ENCODE assay signal across 11 cellular contexts in the genomic region with DNA sequence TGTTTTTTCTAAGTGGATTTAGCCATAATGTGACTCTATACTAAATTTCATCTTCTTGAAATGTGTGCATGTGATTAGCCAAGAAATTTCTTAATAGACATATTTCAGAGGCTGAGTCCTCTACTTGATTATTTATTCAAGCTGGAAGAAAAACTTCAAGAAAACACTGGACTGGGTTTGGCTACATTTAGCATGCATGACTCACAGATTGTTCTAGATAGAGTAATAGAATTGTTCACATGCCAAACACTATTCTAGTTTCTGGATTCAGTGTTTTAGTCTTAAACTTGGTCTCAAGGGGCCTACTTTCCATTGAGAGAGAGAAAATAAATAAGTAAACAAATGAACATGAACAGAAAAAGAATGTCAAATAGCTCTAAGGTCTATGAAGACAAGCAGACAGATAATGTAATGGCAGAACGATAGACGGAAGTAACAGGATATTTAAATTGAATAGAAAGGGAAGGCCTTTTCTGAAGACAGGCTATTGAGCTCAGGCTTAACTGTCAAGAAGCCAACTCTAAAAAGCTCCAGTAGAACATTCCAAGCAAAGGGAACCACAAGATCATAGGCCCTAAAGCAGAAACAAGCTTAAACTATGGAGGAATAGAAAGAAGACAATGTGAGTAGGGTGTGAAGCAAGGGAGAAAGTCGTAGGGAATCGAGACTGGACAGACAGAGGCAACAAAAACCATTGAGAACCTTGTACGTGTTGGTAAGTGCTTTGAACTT.
DNase-seq lines count a peak whose midpoint lies in the region; ATAC-seq and TF ChIP-seq lines count a peak whose summit lies in the region.
"Had no signal": no experiment of that assay in that cellular context is flagged by ENCODE, and none has a peak within 500 bp of the region (broad histone marks: within the 10 kb centered on the region; RNA-seq: fewer than 3 reads in every experiment).

No MANE protein-coding gene starts in this region.

- peaks cover 4% of the 10 kb centered on the region for H3K4me1 ChIP-seq in foreskin keratinocyte

- peak overlapping the region; percentile 57 for H3K27ac Mint-ChIP-seq in Calu3 (ENCODE audit: unreplicated experiment)
- H3K27ac Mint-ChIP-seq: T-helper 1 cell treated with Interleukin-12 subunit alpha and Interleukin-12 subunit beta and Interleukin-4 antibody, amounts not matched to agents 30 μg/mL and 1 μg/mL, for 36 hours had no signal

- H3K27ac ChIP-seq in angular gyrus (ENCODE audit: low read depth, low read length) (peak overlapping the region; percentile 15), foreskin keratinocyte (no peak overlapping the region)

- H3K27me3 ChIP-seq in foreskin keratinocyte: no peaks in the 10 kb centered on the region

- H3K27me3 Mint-ChIP-seq in Calu3 (ENCODE audit: unreplicated experiment): no peaks in the 10 kb centered on the region

- CTCF ChIA-PET in Calu3 (lab: Charles Lee): interaction anchor here (0.9 kb wide), 1 partner anchor 67 kb away, joined by 3 read pairs; no protein-coding TSS in a partner anchor

- peaks cover 4% of the 10 kb centered on the region for H3K9me3 Mint-ChIP-seq in Calu3 (ENCODE audit: low read depth, unreplicated experiment)
- H3K9me3 Mint-ChIP-seq: T-helper 1 cell treated with Interleukin-12 subunit alpha and Interleukin-12 subunit beta and Interleukin-4 antibody, amounts not matched to agents 30 μg/mL and 1 μg/mL, for 36 hours had no signal

- DNase-seq in Calu3 (no peak), foreskin keratinocyte (peak; percentile 75 to 87), skeletal muscle cell (ENCODE audit: low read depth) (peak; percentile 93), DMS79 (lab: John Stamatoyannopoulos, UW) (no peak), NCI-H748 treated with DMSO at 0.1 percent for 48 hours (lab: John Stamatoyannopoulos, UW) (no peak), NCI-H82 (lab: John Stamatoyannopoulos, UW) (no peak), DMS114 treated with DMSO at 0.1 percent for 48 hours (lab: John Stamatoyannopoulos, UW; ENCODE audit: unreplicated experiment) (no peak)
- DNase-seq: activated CD8-positive, alpha-beta memory T cell treated with anti-CD3 and anti-CD28 coated beads, Interleukin-2, amount 50 U/mL, for 48 hours; NCI-H510A had no signal

- H3K36me3 Mint-ChIP-seq in Calu3 (ENCODE audit: insufficient read depth, unreplicated experiment): no peaks in the 10 kb centered on the region

- no peak overlapping the region for H3K4me3 Mint-ChIP-seq in Calu3 (ENCODE audit: low read depth, unreplicated experiment)
- H3K4me3 Mint-ChIP-seq: T-helper 1 cell treated with Interleukin-12 subunit alpha and Interleukin-12 subunit beta and Interleukin-4 antibody, amounts not matched to agents 30 μg/mL and 1 μg/mL, for 36 hours had no signal

- H3K4me1 Mint-ChIP-seq in Calu3 (ENCODE audit: low read depth, unreplicated experiment): peaks cover 10% of the 10 kb centered on the region

- intact Hi-C loops in Calu3 (cut with micrococcal nuclease; ENCODE audit: unreplicated experiment): no loop called here

- TF ChIP-seq CTCF in Calu3 (IDR thresholded peaks at IDR 0.05; ENCODE audit: unreplicated experiment) (no peak), foreskin keratinocyte (conservative IDR thresholded peaks at IDR 0.05) (no peak)

- BruUV-seq in Calu3 (replicated peaks; lab: Mats Ljungman, UMichigan): no TSS peak

- peak; percentile 61 for ATAC-seq in foreskin keratinocyte

- no peak overlapping the region for H3K4me3 ChIP-seq in skeletal muscle cell (ENCODE audit: low read depth, low read length)

Comparison
In these comparisons a context has a peak if more than half of its experiments do, and no peak if none do; other contexts are left out.
1. DNase-seq: peak in foreskin keratinocyte (2 of 2) and skeletal muscle cell (single experiment); none in Calu3 (single experiment), DMS79 (single experiment), NCI-H748 treated with DMSO at 0.1 percent for 48 hours (single experiment), NCI-H82 (single experiment) and DMS114 treated with DMSO at 0.1 percent for 48 hours (single experiment).